Comparison of ENCODE assay signal across 16 cellular contexts in genomic region chr18:63188063-63188462, GRCh38.
DNase-seq lines count a peak whose midpoint lies in the region; ATAC-seq and TF ChIP-seq lines count a peak whose summit lies in the region.
"Had no signal": no experiment of that assay in that cellular context is flagged by ENCODE, and none has a peak within 500 bp of the region (broad histone marks: within the 10 kb centered on the region; RNA-seq: fewer than 3 reads in every experiment).

No MANE protein-coding gene starts in this region.

- no peak for DNase-seq in activated naive CD4-positive, alpha-beta T cell treated with anti-CD3 and anti-CD28 coated beads, Interleukin-2, amount 50 U/mL, for 72 hours (ENCODE audit: low spot score in 2 of 2)
- DNase-seq in activated naive CD4-positive, alpha-beta T cell treated with Interleukin-2 at 50 U/mL for 16 hours: no peak
- no peak for DNase-seq in T-helper 17 cell
- no peak for DNase-seq in uterus
- no peak for DNase-seq in effector memory CD4-positive, alpha-beta T cell
- no peak for DNase-seq in AML-193 (lab: John Stamatoyannopoulos, UW)
- DNase-seq in SK-N-SH: no peak
- DNase-seq: amniotic stem cell; mesendoderm; NCI-H1092; NCI-H226; sigmoid colon; stimulated activated CD4-positive, alpha-beta T cell treated with anti-CD3 and anti-CD28 coated beads, Interleukin-4, amount 100 ng/mL, for 4 hours had no signal

- CTCF ChIA-PET in SK-N-SH (lab: Yijun Ruan, JAX): interaction anchor here (1.0 to 1.2 kb wide), 2 partner anchors 130 to 172 kb away, joined by 3 to 4 read pairs; no protein-coding TSS in a partner anchor

- no peak overlapping the region for H3K4me2 ChIP-seq in SK-N-SH

- intact Hi-C loops in uterus (cut with DNase I; ENCODE audit: low total_unique reads): no loop called here

- no peaks in the 10 kb centered on the region for H3K27me3 Mint-ChIP-seq in T-helper 17 cell

- H3K36me3 Mint-ChIP-seq in activated naive CD4-positive, alpha-beta T cell treated with anti-CD3 and anti-CD28 coated beads, Interleukin-2, amount 50 U/mL, for 72 hours: peaks cover 0 to 51% of the 10 kb centered on the region in 2 donors
- peaks cover 4% of the 10 kb centered on the region for H3K36me3 Mint-ChIP-seq in T-helper 17 cell (ENCODE audit: low read depth)
- H3K36me3 Mint-ChIP-seq: WTC11 had no signal

- H2AFZ ChIP-seq in SK-N-SH (ENCODE audit: low read depth): no peak overlapping the region

- peaks cover 0 to 9% of the 10 kb centered on the region in 2 donors for H3K9me3 Mint-ChIP-seq in activated naive CD4-positive, alpha-beta T cell treated with anti-CD3 and anti-CD28 coated beads, Interleukin-2, amount 50 U/mL, for 72 hours

- H3K4me1 ChIP-seq in uterus (peaks cover 10 to 11% of the 10 kb centered on the region in 2 donors), SK-N-SH (ENCODE audit: control insufficient read depth in 1 of 2, insufficient read depth in 2 of 2, low read depth in 1 of 2, low read length in 1 of 2) (peaks cover 5 to 20% of the 10 kb centered on the region in 2 experiments; a peak in 3 of 4 replicates)
- peaks cover 25% of the 10 kb centered on the region for H3K4me1 ChIP-seq in effector memory CD4-positive, alpha-beta T cell (ENCODE audit: control insufficient read depth, insufficient read depth, low read length, poor library complexity, severe bottlenecking)

- ATAC-seq in activated naive CD4-positive, alpha-beta T cell treated with anti-CD3 and anti-CD28 coated beads, Interleukin-2, amount 50 U/mL, for 72 hours: peak; percentile 28 to 32
- ATAC-seq in GM21529 (IDR thresholded peaks at IDR 0.05; ENCODE audit: unreplicated experiment) (peak; percentile 37), T-helper 17 cell (no peak)
- ATAC-seq: WTC11 had no signal

- no peak for TF ChIP-seq POLR2A in uterus (IDR thresholded peaks at IDR 0.05)

- POLR2A ChIA-PET in SK-N-SH (lab: Yijun Ruan, JAX): no interaction called here

- no peak overlapping the region for H3K4me3 ChIP-seq in uterus
- H3K4me3 ChIP-seq in effector memory CD4-positive, alpha-beta T cell (ENCODE audit: insufficient read depth, low read depth, low read length, poor library complexity, severe bottlenecking): no peak overlapping the region
- H3K4me3 ChIP-seq in SK-N-SH (ENCODE audit: low read depth in 2 of 2, low read length in 1 of 2): no peak overlapping the region
- H3K4me3 ChIP-seq: sigmoid colon had no signal

- H4K20me1 ChIP-seq in SK-N-SH (ENCODE audit: insufficient read depth): no peaks in the 10 kb centered on the region

- no peaks in the 10 kb centered on the region for H3K27me3 ChIP-seq in uterus
- H3K27me3 ChIP-seq in effector memory CD4-positive, alpha-beta T cell (replicated peaks; ENCODE audit: control insufficient read depth, insufficient read depth, low read length, poor library complexity, severe bottlenecking): no peaks in the 10 kb centered on the region
- no peaks in the 10 kb centered on the region for H3K27me3 ChIP-seq in SK-N-SH (ENCODE audit: insufficient read depth)
- H3K27me3 ChIP-seq: neutrophil, sigmoid colon had no signal

- no peak overlapping the region for H3K9ac ChIP-seq in SK-N-SH

- H3K36me3 ChIP-seq in uterus (no peaks in the 10 kb centered on the region), SK-N-SH (replicated peaks in 1 of 2; ENCODE audit: control insufficient read depth in 1 of 2, insufficient read depth in 2 of 2, low read length in 1 of 2) (no peaks in the 10 kb centered on the region)
- H3K36me3 ChIP-seq in effector memory CD4-positive, alpha-beta T cell (ENCODE audit: control insufficient read depth, insufficient read depth, low read length): no peaks in the 10 kb centered on the region
- H3K36me3 ChIP-seq: neutrophil, sigmoid colon had no signal

- peaks cover 61% of the 10 kb centered on the region for H3K4me1 Mint-ChIP-seq in T-helper 17 cell

- peak overlapping the region; percentile 36 to 74 for H3K27ac ChIP-seq in uterus
- no peak overlapping the region for H3K27ac ChIP-seq in effector memory CD4-positive, alpha-beta T cell (ENCODE audit: insufficient read depth, low read length, poor library complexity, severe bottlenecking)
- peak overlapping the region in 1 of 2 experiments; percentile 64; a peak in 2 of 4 replicates for H3K27ac ChIP-seq in SK-N-SH (ENCODE audit: low read depth in 2 of 2, low read length in 1 of 2)
- H3K27ac ChIP-seq: neutrophil had no signal

- 80% methylated on average over 1 of the region's 1 CpG for WGBS in SK-N-SH (ENCODE audit: low lambda C conversion rate)

- no peaks in the 10 kb centered on the region for H3K9me2 ChIP-seq in SK-N-SH

- H3K4me3 Mint-ChIP-seq in T-helper 17 cell: no peak overlapping the region
- H3K4me3 Mint-ChIP-seq: WTC11 had no signal

- no peak for TF ChIP-seq CTCF in uterus (IDR thresholded peaks at IDR 0.05)
- no peak for TF ChIP-seq CTCF in SK-N-SH (IDR thresholded peaks at IDR 0.05)

- TF ChIP-seq RAD21 in SK-N-SH (IDR thresholded peaks at IDR 0.05; ENCODE audit: low read length): no peak

- H3K9me3 ChIP-seq in T-helper 17 cell (ENCODE audit: control insufficient read depth, low read length, poor library complexity, severe bottlenecking): no peaks in the 10 kb centered on the region
- no peaks in the 10 kb centered on the region for H3K9me3 ChIP-seq in uterus
- no peaks in the 10 kb centered on the region for H3K9me3 ChIP-seq in effector memory CD4-positive, alpha-beta T cell (ENCODE audit: control insufficient read depth, low read length)
- no peaks in the 10 kb centered on the region for H3K9me3 ChIP-seq in SK-N-SH
- H3K9me3 ChIP-seq: neutrophil, sigmoid colon had no signal

- H3K79me2 ChIP-seq in SK-N-SH (ENCODE audit: insufficient read depth): no peaks in the 10 kb centered on the region

- H3F3A ChIP-seq in SK-N-SH (replicated peaks; ENCODE audit: insufficient read depth): no peaks in the 10 kb centered on the region

- H3K27ac Mint-ChIP-seq in activated naive CD4-positive, alpha-beta T cell treated with anti-CD3 and anti-CD28 coated beads, Interleukin-2, amount 50 U/mL, for 72 hours: peak overlapping the region in 1 of 2 donors; percentile 84
- peak overlapping the region; percentile 86 for H3K27ac Mint-ChIP-seq in T-helper 17 cell
- H3K27ac Mint-ChIP-seq: WTC11 had no signal

- TF ChIP-seq EP300 in SK-N-SH (IDR thresholded peaks at IDR 0.05; ENCODE audit: borderline replicate concordance in 1 of 2, low read depth in 1 of 2, low read length in 1 of 2): no peak

TF ChIP-seq in SK-N-SH, 30 proteins besides CTCF, POLR2A, EP300 and RAD21:
- TF ChIP-seq FOSL2 (IDR thresholded peaks at IDR 0.05; ENCODE audit: borderline replicate concordance, low read depth) (no peak), TAF1 (IDR thresholded peaks at IDR 0.05; ENCODE audit: borderline replicate concordance, low read depth, low read length) (no peak), ZBTB33 (IDR thresholded peaks at IDR 0.05; ENCODE audit: borderline replicate concordance, low read depth) (no peak), NRF1 (IDR thresholded peaks at IDR 0.05; ENCODE audit: low read depth, low read length) (no peak), USF2 (IDR thresholded peaks at IDR 0.05; ENCODE audit: borderline replicate concordance, low read depth, low read length) (no peak), GABPA (IDR thresholded peaks at IDR 0.05; ENCODE audit: low read depth) (no peak), RCOR1 (IDR thresholded peaks at IDR 0.05; ENCODE audit: low read length) (no peak), REST (IDR thresholded peaks at IDR 0.05; ENCODE audit: low read depth, low read length) (no peak)
